Comparison of ENCODE assay signal across 8 cellular contexts in genomic region chr7:128861957-128862570, GRCh38. TPM values are rescaled to one million over a fixed set of nuclear protein-coding genes. Genes with fewer than 3 reads are reported as not detected.
A peak's percentile ranks its signal among the peaks of the same experiment; 100 is the strongest.
DNase-seq lines count a peak whose midpoint lies in the region; ATAC-seq and TF ChIP-seq lines count a peak whose summit lies in the region.

No MANE protein-coding gene starts in this region.

- no peaks in the 10 kb centered on the region for H3F3A ChIP-seq in Loucy (ENCODE audit: low read depth)

- H3K27ac Mint-ChIP-seq in natural killer cell treated with Interleukin-12 subunit alpha and Interleukin-12 subunit beta and Interleukin-15 and Interleukin-18, amount 100 ng/mL, for 72 hours = peak overlapping the region; percentile 80 to 94

- H3K36me3 Mint-ChIP-seq in natural killer cell treated with Interleukin-12 subunit alpha and Interleukin-12 subunit beta and Interleukin-15 and Interleukin-18, amount 100 ng/mL, for 72 hours = peaks cover 8% of the 10 kb centered on the region

- H3K27me3 Mint-ChIP-seq in natural killer cell treated with Interleukin-12 subunit alpha and Interleukin-12 subunit beta and Interleukin-15 and Interleukin-18, amount 100 ng/mL, for 72 hours = no peaks in the 10 kb centered on the region

- H3K36me3 ChIP-seq in BLaER1 (peaks cover 19% of the 10 kb centered on the region), Loucy (ENCODE audit: insufficient read depth, low read length) (no peaks in the 10 kb centered on the region)

- peaks cover 27 to 30% of the 10 kb centered on the region in 2 donors for H3K4me1 Mint-ChIP-seq in natural killer cell treated with Interleukin-12 subunit alpha and Interleukin-12 subunit beta and Interleukin-15 and Interleukin-18, amount 100 ng/mL, for 72 hours (ENCODE audit: low read depth in 2 of 2)

- 0 out of 2 replicates have a peak, but pooled peaks cover under 1% of the 10 kb centered on the region for H3K27me3 ChIP-seq in BLaER1
- no peaks in the 10 kb centered on the region for H3K27me3 ChIP-seq in Loucy (ENCODE audit: insufficient read depth, low read length, poor library complexity, severe bottlenecking)

- no peak for TF ChIP-seq POLR2A in GM18505 (IDR thresholded peaks at IDR 0.05; ENCODE audit: borderline replicate concordance, extremely low read depth, insufficient read depth, insufficient read length)

- peak overlapping the region; percentile 26; the same call in 1 of the 2 replicates for H3K9ac ChIP-seq in BLaER1
- peak overlapping the region; percentile 68 for H3K9ac ChIP-seq in Loucy (ENCODE audit: low read depth, low read length, poor library complexity, severe bottlenecking)

- ATAC-seq in natural killer cell treated with Interleukin-12 subunit alpha and Interleukin-12 subunit beta and Interleukin-15 and Interleukin-18, amount 100 ng/mL, for 72 hours = no peak
- ATAC-seq in GM18873 (IDR thresholded peaks at IDR 0.05; ENCODE audit: low FRiP score, unreplicated experiment) (no peak), GM18505 (IDR thresholded peaks at IDR 0.05; ENCODE audit: unreplicated experiment) (no peak), HG03135 (IDR thresholded peaks at IDR 0.05; ENCODE audit: unreplicated experiment) (no peak)

- peaks cover 39% of the 10 kb centered on the region for H3K4me1 ChIP-seq in BLaER1
- peaks cover 10% of the 10 kb centered on the region for H3K4me1 ChIP-seq in Loucy (ENCODE audit: insufficient read depth, low read length, poor library complexity, severe bottlenecking)

- peak overlapping the region; percentile 66 for H3K4me2 ChIP-seq in BLaER1
- peak overlapping the region; percentile 90 for H3K4me2 ChIP-seq in Loucy (ENCODE audit: low read depth, low read length, poor library complexity, severe bottlenecking)

- H2AFZ ChIP-seq in Loucy (ENCODE audit: low read length) = peak overlapping the region; percentile 98

- peaks cover 35% of the 10 kb centered on the region for H4K20me1 ChIP-seq in BLaER1
- H4K20me1 ChIP-seq in Loucy (ENCODE audit: insufficient read depth, low read length, poor library complexity, severe bottlenecking) = no peaks in the 10 kb centered on the region

- peaks cover 24% of the 10 kb centered on the region for H3K79me2 ChIP-seq in Loucy (ENCODE audit: insufficient read depth, low read length)

- H3K4me3 Mint-ChIP-seq in natural killer cell treated with Interleukin-12 subunit alpha and Interleukin-12 subunit beta and Interleukin-15 and Interleukin-18, amount 100 ng/mL, for 72 hours = peak overlapping the region; percentile 92

- TF ChIP-seq CTCF in Loucy (conservative IDR thresholded peaks at IDR 0.05; ENCODE audit: low read length) (no peak), coronary artery (IDR thresholded peaks at IDR 0.05) (no peak), GM10266 (IDR thresholded peaks at IDR 0.05; ENCODE audit: control insufficient read depth, insufficient read depth, low read depth, missing control alignments) (no peak)

- H3K9me3 ChIP-seq in BLaER1 (no peaks in the 10 kb centered on the region), Loucy (ENCODE audit: insufficient read depth, low read depth, low read length) (no peaks in the 10 kb centered on the region)

- no peak for DNase-seq in coronary artery (ENCODE audit: low spot score)
- no peak for DNase-seq in natural killer cell treated with Interleukin-12 subunit alpha and Interleukin-12 subunit beta and Interleukin-15 and Interleukin-18, amount 100 ng/mL, for 72 hours (ENCODE audit: low spot score)
- no peak for DNase-seq in GM10266 (ENCODE audit: extremely low spot score)

- no peaks in the 10 kb centered on the region for H3K9me3 Mint-ChIP-seq in natural killer cell treated with Interleukin-12 subunit alpha and Interleukin-12 subunit beta and Interleukin-15 and Interleukin-18, amount 100 ng/mL, for 72 hours

- H3K4me3 ChIP-seq in BLaER1 = peak overlapping the region; percentile 90
- H3K4me3 ChIP-seq in Loucy (ENCODE audit: low read length, poor library complexity, severe bottlenecking) = peak overlapping the region; percentile 83
- peak overlapping the region; percentile 89 for H3K4me3 ChIP-seq in coronary artery

- H3K9me2 ChIP-seq in Loucy (replicated peaks; ENCODE audit: low read depth, low read length) = no peaks in the 10 kb centered on the region

- no peak overlapping the region for H3K27ac ChIP-seq in BLaER1
- peak overlapping the region; percentile 29 to 78 for H3K27ac ChIP-seq in coronary artery

RNA-seq across cellular contexts. Expression of gene ATP6V1F, which starts 0.6 kb away (rescaled TPM):
- 100 to 1,000 TPM; 115 to 145 TPM for total RNA-seq in natural killer cell treated with Interleukin-12 subunit alpha and Interleukin-12 subunit beta and Interleukin-15 and Interleukin-18, amount 100 ng/mL, for 72 hours

RNA-seq across cellular contexts. Expression of gene FLNC, which starts 31.9 kb away (rescaled TPM):
- not detected for total RNA-seq in natural killer cell treated with Interleukin-12 subunit alpha and Interleukin-12 subunit beta and Interleukin-15 and Interleukin-18, amount 100 ng/mL, for 72 hours

RNA-seq across cellular contexts. Expression of gene KCP, which starts 48.4 kb away (rescaled TPM):
- 1 to 10 TPM in 1 of 2 donors, under 1 TPM in 1; 0.17 to 1.1 TPM for total RNA-seq in natural killer cell treated with Interleukin-12 subunit alpha and Interleukin-12 subunit beta and Interleukin-15 and Interleukin-18, amount 100 ng/mL, for 72 hours
